In genomic region chr14:20572382-20572990, GRCh38 we compare ENCODE assay signal across 25 cellular contexts. TPM values are rescaled to one million over a fixed set of nuclear protein-coding genes. Genes with fewer than 3 reads are reported as not detected.
"Had no signal": no experiment of that assay in that cellular context is flagged by ENCODE, and none has a peak within 500 bp of the region (broad histone marks: within the 10 kb centered on the region; RNA-seq: fewer than 3 reads in every experiment).

No MANE protein-coding gene starts in this region.

RNA-seq across cellular contexts. Expression of gene RNASE9, which starts 11.6 kb away (rescaled TPM):
- total RNA-seq: heart right ventricle, hepatocyte, left colon, left lung, liver, lower lobe of right lung, mammary epithelial cell, mesothelial cell of epicardium, mononuclear cell, natural killer cell, omental fat pad, ovary, progenitor cell of endocrine pancreas, pulmonary artery endothelial cell, renal cortical epithelial cell, right atrium auricular region, right lobe of liver, stomach, testis, thyroid gland, transverse colon, upper lobe of left lung, urinary bladder, vagina had no signal
- polyA plus RNA-seq: heart right ventricle, hepatocyte, keratinocyte, liver, mammary epithelial cell, ovary, stomach, urinary bladder had no signal

RNA-seq across cellular contexts. Expression of gene RNASE11, which starts 15.3 kb away (rescaled TPM):
- total RNA-seq: heart right ventricle, hepatocyte, left colon, left lung, liver, lower lobe of right lung, mammary epithelial cell, mesothelial cell of epicardium, mononuclear cell, natural killer cell, omental fat pad, ovary, progenitor cell of endocrine pancreas, pulmonary artery endothelial cell, renal cortical epithelial cell, right atrium auricular region, right lobe of liver, stomach, thyroid gland, transverse colon, upper lobe of left lung, urinary bladder, vagina had no signal
- polyA plus RNA-seq: heart right ventricle, hepatocyte, keratinocyte, liver, mammary epithelial cell, stomach, urinary bladder had no signal

RNA-seq across cellular contexts. Expression of gene RNASE12, which starts 18.7 kb away (rescaled TPM):
- total RNA-seq: heart right ventricle, hepatocyte, left colon, left lung, liver, lower lobe of right lung, mammary epithelial cell, mesothelial cell of epicardium, mononuclear cell, natural killer cell, omental fat pad, ovary, progenitor cell of endocrine pancreas, pulmonary artery endothelial cell, renal cortical epithelial cell, right atrium auricular region, right lobe of liver, stomach, testis, thyroid gland, transverse colon, upper lobe of left lung, urinary bladder, vagina had no signal
- polyA plus RNA-seq: heart right ventricle, hepatocyte, keratinocyte, liver, mammary epithelial cell, ovary, stomach, urinary bladder had no signal
